ENCODE assay signal across 34 cellular contexts in the genomic region with DNA sequence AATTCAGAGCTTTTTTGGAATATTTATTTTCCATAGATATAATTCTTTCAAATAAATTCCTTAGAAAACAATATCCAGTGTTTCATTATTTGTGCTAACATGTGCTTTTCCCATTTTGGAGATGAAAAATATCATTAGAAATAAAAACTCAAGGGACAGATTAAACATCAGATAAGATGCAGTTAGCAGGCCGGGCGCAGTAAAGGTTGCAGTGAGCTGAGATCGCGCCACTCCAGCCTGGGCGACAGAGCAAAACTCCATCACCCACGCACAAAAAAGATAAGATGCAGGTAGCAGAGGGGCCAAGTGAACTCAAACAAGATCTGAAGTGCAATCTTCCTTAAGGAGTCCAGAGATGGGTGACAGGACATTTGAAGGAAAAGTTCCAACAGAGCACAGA.
"Had no signal": no experiment of that assay in that cellular context is flagged by ENCODE, and none has a peak within 500 bp of the region (broad histone marks: within the 10 kb centered on the region; RNA-seq: fewer than 3 reads in every experiment).

No MANE protein-coding gene starts in this region.

- H3K27me3 ChIP-seq: MG63 had no signal

- H3K9me3 ChIP-seq: MG63 had no signal

- H3K36me3 ChIP-seq: MG63 had no signal

- DNase-seq: Karpas-422, Kasumi-1, MG63, MM.1S, MV-4-11, NCI-H1048, NCI-H1092, NCI-H1092 treated with DMSO at 0.1 percent for 48 hours, NCI-H1105, NCI-H1105 treated with DMSO at 0.1 percent for 48 hours, NCI-H1417, NCI-H1417 treated with DMSO at 0.1 percent for 48 hours, NCI-H1436, NCI-H1436 treated with DMSO at 0.1 percent for 48 hours, NCI-H146, NCI-H1694, NCI-H1694 treated with DMSO at 0.1 percent for 48 hours, NCI-H187, NCI-H187 treated with DMSO at 0.1 percent for 48 hours, NCI-H1930, NCI-H2029, NCI-H2029 treated with DMSO at 0.1 percent for 48 hours, NCI-H2081, NCI-H2081 treated with DMSO at 0.1 percent for 48 hours, NCI-H2107, NCI-H2171, NCI-H2171 treated with DMSO at 0.1 percent for 48 hours, NCI-H2227 treated with DMSO at 0.1 percent for 48 hours, NCI-H226, NCI-H345, NCI-H446, NCI-H446 treated with DMSO at 0.1 percent for 48 hours, NCI-H510A, NCI-H510A treated with DMSO at 0.1 percent for 48 hours had no signal

- H3K4me3 ChIP-seq: MG63 had no signal
